In the genomic region with DNA sequence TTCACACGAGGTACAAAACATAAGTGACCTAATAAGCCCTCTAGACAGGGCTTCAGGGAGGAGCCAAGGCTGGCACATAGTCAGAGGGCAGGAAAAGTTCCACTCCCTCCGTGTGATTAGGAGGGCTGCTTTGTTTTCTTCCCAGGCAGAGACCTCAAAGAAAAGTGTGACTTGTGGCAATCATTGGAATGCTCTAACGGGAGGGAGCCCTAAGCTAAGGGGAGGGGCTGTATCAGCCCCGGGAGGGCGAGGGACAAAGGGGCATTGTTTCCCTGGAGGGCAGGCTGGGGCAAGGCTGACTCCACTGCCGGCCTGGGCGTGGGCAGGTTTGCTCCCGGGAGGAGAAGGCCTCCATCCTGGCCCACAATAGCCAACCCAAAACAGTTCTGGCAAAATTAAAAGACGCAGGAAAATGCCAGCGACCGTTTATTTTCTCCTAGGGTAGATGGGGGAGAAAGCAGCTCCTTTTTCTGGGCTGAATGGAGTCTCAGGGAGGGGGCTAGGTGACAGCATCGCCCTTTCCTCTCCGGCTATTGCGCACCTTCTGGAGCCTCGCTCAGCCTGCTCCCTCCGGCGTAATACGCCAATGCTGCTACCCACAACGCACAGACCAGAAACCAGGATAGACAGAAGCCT, we compare ENCODE assay signal across 9 cellular contexts.
A peak's percentile ranks its signal among the peaks of the same experiment; 100 is the strongest.
DNase-seq lines count a peak whose midpoint lies in the region; ATAC-seq and TF ChIP-seq lines count a peak whose summit lies in the region.
"Had no signal": no experiment of that assay in that cellular context is flagged by ENCODE, and none has a peak within 500 bp of the region (broad histone marks: within the 10 kb centered on the region; RNA-seq: fewer than 3 reads in every experiment).

No MANE protein-coding gene starts in this region.

- peak overlapping the region; percentile 78 to 85 for H3K18ac ChIP-seq in mesenchymal stem cell (ENCODE audit: low read depth in 1 of 2, low read length in 2 of 2)

- peak overlapping the region in 1 of 2 experiments; percentile 70 for H3K14ac ChIP-seq in mesenchymal stem cell (ENCODE audit: low read length in 2 of 2)

- no peak for TF ChIP-seq POLR2A in transverse colon (IDR thresholded peaks at IDR 0.05)

- DNase-seq in activated T-cell treated with anti-CD3 and anti-CD28 coated beads, Interleukin-2, amount 50 U/mL, for 4 hours = no peak
- no peak for DNase-seq in activated T-cell treated with anti-CD3 and anti-CD28 coated beads, Interleukin-2, amount 50 U/mL, for 1 hour
- DNase-seq in dermis blood vessel endothelial cell (peak; percentile 65), mesenchymal stem cell (peak; percentile 45), transverse colon (peak; percentile 57), ACHN (no peak), DMS53 treated with DMSO at 0.1 percent for 48 hours (lab: John Stamatoyannopoulos, UW; ENCODE audit: unreplicated experiment) (no peak)
- no peak for DNase-seq in stimulated activated naive CD4-positive, alpha-beta T cell treated with Interleukin-2 at 50 U/mL for 16 hours (lab: John Stamatoyannopoulos, UW)
- DNase-seq: DND-41 had no signal

- H3K27me3 Mint-ChIP-seq in activated T-cell treated with anti-CD3 and anti-CD28 coated beads, Interleukin-2, amount 50 U/mL, for 4 hours (ENCODE audit: low read depth) = peaks cover 2% of the 10 kb centered on the region

- H3K4me3 Mint-ChIP-seq in activated T-cell treated with anti-CD3 and anti-CD28 coated beads, Interleukin-2, amount 50 U/mL, for 4 hours = peak overlapping the region; percentile 84

- H4K8ac ChIP-seq in mesenchymal stem cell (ENCODE audit: low read length) = peak overlapping the region; percentile 93

- TF ChIP-seq CTCF in transverse colon (IDR thresholded peaks at IDR 0.05) = no peak

- in situ Hi-C loops in transverse colon (cut with MboI; ENCODE audit: low pct_ligation_motif_present in 1 of 4, low pct_unique_long_range_greater_than_20kb in 1 of 4, low sequenced_read_pairs in 3 of 4) = loop anchor here (5.0 to 25.0 kb wide), 7 partner anchors 75 to 1288 kb away; a partner anchor contains a TSS
- in situ Hi-C loops in ACHN (cut with HindIII; ENCODE audit: low pct_ligation_motif_present, low pct_unique_long_range_greater_than_20kb, low sequenced_read_pairs) = no loop called here

- H3K4me3 ChIP-seq in mesenchymal stem cell (ENCODE audit: insufficient read depth in 1 of 2, low read depth in 1 of 2, low read length in 2 of 2) (peak overlapping the region in 1 of 2 experiments; percentile 86), transverse colon (peak overlapping the region in 3 of 4 donors; percentile 38 to 54 (median 46))

- H3K9me3 ChIP-seq in mesenchymal stem cell (ENCODE audit: control insufficient read depth, low read length) (no peaks in the 10 kb centered on the region), transverse colon (no peaks in the 10 kb centered on the region)

- WGBS in mesenchymal stem cell = 44% methylated on average over 15 of the region's 19 CpGs
- 50% methylated on average over 17 of the region's 19 CpGs; no CpG with 5 or more reads in 1 of the 2 donors for WGBS in transverse colon (ENCODE audit: low coverage in 1 of 2), 2 donors

- TF ChIP-seq EP300 in transverse colon (IDR thresholded peaks at IDR 0.05; ENCODE audit: low read depth) = no peak

- no peak for ATAC-seq in activated T-cell treated with anti-CD3 and anti-CD28 coated beads, Interleukin-2, amount 50 U/mL, for 4 hours

- H3K79me1 ChIP-seq in mesenchymal stem cell (replicated peaks; ENCODE audit: low read length, poor library complexity, severe bottlenecking) = no peaks in the 10 kb centered on the region

- peak overlapping the region; percentile 79 to 96 for H2BK12ac ChIP-seq in mesenchymal stem cell (ENCODE audit: low read length in 2 of 2)

- H3K23ac ChIP-seq in mesenchymal stem cell (ENCODE audit: low read length in 2 of 2) = no peak overlapping the region

- peak overlapping the region; percentile 99 for H4K91ac ChIP-seq in mesenchymal stem cell (ENCODE audit: low read length)

- H3K27me3 ChIP-seq in mesenchymal stem cell (ENCODE audit: control insufficient read depth in 1 of 2, insufficient read depth in 1 of 2, low read length in 2 of 2) (no peaks in the 10 kb centered on the region), transverse colon (no peaks in the 10 kb centered on the region)

- H2BK5ac ChIP-seq in mesenchymal stem cell (ENCODE audit: low read depth, low read length, poor library complexity, severe bottlenecking) = no peak overlapping the region

- H2AK5ac ChIP-seq in mesenchymal stem cell (ENCODE audit: low read length, severe bottlenecking) = peak overlapping the region; percentile 13

- intact Hi-C loops in transverse colon (cut with DNase I; ENCODE audit: low total_unique reads) = loop anchor here (2.0 kb wide), 1 partner anchor 81 kb away; no protein-coding TSS in a partner anchor

- H3K4me1 Mint-ChIP-seq in activated T-cell treated with anti-CD3 and anti-CD28 coated beads, Interleukin-2, amount 50 U/mL, for 4 hours (ENCODE audit: low read depth) = peaks cover 38% of the 10 kb centered on the region

- H3K27ac ChIP-seq in mesenchymal stem cell (ENCODE audit: low read length, poor library complexity, severe bottlenecking) (peak overlapping the region; percentile 0), transverse colon (peak overlapping the region; percentile 86 to 93 (median 90))

- H3K4ac ChIP-seq in mesenchymal stem cell (ENCODE audit: low read depth in 1 of 2, low read length in 2 of 2) = peak overlapping the region; percentile 86 to 93

- peaks cover 20% of the 10 kb centered on the region for H3K4me1 ChIP-seq in mesenchymal stem cell (ENCODE audit: control insufficient read depth, insufficient read depth, low read depth, low read length)
- peaks cover 0 to 25% (median 14%) of the 10 kb centered on the region in 4 donors for H3K4me1 ChIP-seq in transverse colon

- H3K36me3 Mint-ChIP-seq in activated T-cell treated with anti-CD3 and anti-CD28 coated beads, Interleukin-2, amount 50 U/mL, for 4 hours (ENCODE audit: insufficient read depth) = no peaks in the 10 kb centered on the region

- peak overlapping the region; percentile 94 for H2BK120ac ChIP-seq in mesenchymal stem cell (ENCODE audit: low read depth, low read length)

- no peak overlapping the region for H3K4me2 ChIP-seq in mesenchymal stem cell (ENCODE audit: low read length, poor library complexity, severe bottlenecking)

- H2AFZ ChIP-seq in mesenchymal stem cell (ENCODE audit: low read depth, low read length) = no peak overlapping the region

- H3K9me3 Mint-ChIP-seq in activated T-cell treated with anti-CD3 and anti-CD28 coated beads, Interleukin-2, amount 50 U/mL, for 4 hours = no peaks in the 10 kb centered on the region

- peak overlapping the region; percentile 91 for H3K9ac ChIP-seq in mesenchymal stem cell (ENCODE audit: low read length)

- H3K36me3 ChIP-seq in mesenchymal stem cell (ENCODE audit: control insufficient read depth in 1 of 2, insufficient read depth in 2 of 2, low read depth in 1 of 2, low read length in 2 of 2) = no peaks in the 10 kb centered on the region
- no peaks in the 10 kb centered on the region for H3K36me3 ChIP-seq in transverse colon

- H2BK15ac ChIP-seq in mesenchymal stem cell (ENCODE audit: low read depth, poor library complexity, severe bottlenecking) = peak overlapping the region; percentile 84

Comparison
In these comparisons a context has a peak if more than half of its experiments do, and no peak if none do; other contexts are left out.
1. DNase-seq: peak in dermis blood vessel endothelial cell (single experiment), mesenchymal stem cell (single experiment) and transverse colon (single experiment); none in activated T-cell treated with anti-CD3 and anti-CD28 coated beads, Interleukin-2, amount 50 U/mL, for 4 hours (single experiment), activated T-cell treated with anti-CD3 and anti-CD28 coated beads, Interleukin-2, amount 50 U/mL, for 1 hour (single experiment), ACHN (single experiment), DMS53 treated with DMSO at 0.1 percent for 48 hours (single experiment) and stimulated activated naive CD4-positive, alpha-beta T cell treated with Interleukin-2 at 50 U/mL for 16 hours (single experiment).